Comparison of ENCODE assay signal across 3 cellular contexts in genomic region chr2:132910432-132910831, GRCh38.
TF ChIP-seq lines count a peak whose summit lies in the region.

No MANE protein-coding gene starts in this region.

TF ChIP-seq in SK-N-SH, 30 proteins besides CTCF, POLR2A, EP300 and RAD21:
- TF ChIP-seq IRF3 (IDR thresholded peaks at IDR 0.05; ENCODE audit: low read depth, low read length) (no peak), ELF1 (IDR thresholded peaks at IDR 0.05) (no peak), MEF2A (IDR thresholded peaks at IDR 0.05; ENCODE audit: borderline replicate concordance, low read depth) (no peak), PBX3 (IDR thresholded peaks at IDR 0.05) (no peak), SMC3 (IDR thresholded peaks at IDR 0.05; ENCODE audit: low read depth, low read length) (no peak), USF2 (IDR thresholded peaks at IDR 0.05; ENCODE audit: borderline replicate concordance, low read depth, low read length) (no peak), SIN3A (IDR thresholded peaks at IDR 0.05; ENCODE audit: borderline replicate concordance, low read depth, low read length) (no peak), RXRA (IDR thresholded peaks at IDR 0.05; ENCODE audit: borderline replicate concordance, low read depth) (no peak), TEAD4 (IDR thresholded peaks at IDR 0.05; ENCODE audit: borderline replicate concordance, insufficient read depth) (no peak)

TF ChIP-seq in A549, 52 proteins besides CTCF, POLR2A, EP300 and RAD21 (continued from another document):
- no peak for TF ChIP-seq PBX3 (IDR thresholded peaks at IDR 0.05)
- TF ChIP-seq MAZ (IDR thresholded peaks at IDR 0.05; ENCODE audit: borderline replicate concordance, low read depth, low read length) = no peak

TF ChIP-seq in HEK293, 187 proteins besides CTCF, POLR2A, EP300 and RAD21 (continued from another document):
- no peak for TF ChIP-seq PRDM6 (tag by site-specific recombination; IDR thresholded peaks at IDR 0.05)
- TF ChIP-seq ZNF404 (tag by site-specific recombination; IDR thresholded peaks at IDR 0.05) = no peak
- no peak for TF ChIP-seq ZNF169 (tag by site-specific recombination; IDR thresholded peaks at IDR 0.05)
- TF ChIP-seq PRDM2 (tag by site-specific recombination; IDR thresholded peaks at IDR 0.05; ENCODE audit: borderline replicate concordance) = no peak
- peak; percentile 60; the same call in 1 of the 2 replicates for TF ChIP-seq ZNF146 (tag by site-specific recombination; IDR thresholded peaks at IDR 0.05)
